ENCODE assay signal across 17 cellular contexts in genomic region chr14:105601360-105602242, GRCh38.
DNase-seq lines count a peak whose midpoint lies in the region; ATAC-seq and TF ChIP-seq lines count a peak whose summit lies in the region.
"Had no signal": no experiment of that assay in that cellular context is flagged by ENCODE, and none has a peak within 500 bp of the region (broad histone marks: within the 10 kb centered on the region; RNA-seq: fewer than 3 reads in every experiment).

No MANE protein-coding gene starts in this region.

- no peaks in the 10 kb centered on the region for H3K4me1 Mint-ChIP-seq in chondrocyte (ENCODE audit: low read depth)
- peaks cover 11% of the 10 kb centered on the region for H3K4me1 Mint-ChIP-seq in memory B cell
- H3K4me1 Mint-ChIP-seq: CD4-positive, CD25-positive, alpha-beta regulatory T cell had no signal

- TF ChIP-seq CTCF in chondrocyte (IDR thresholded peaks at IDR 0.05) = no peak

- H3K27ac Mint-ChIP-seq in chondrocyte (ENCODE audit: unreplicated experiment) (no peak overlapping the region), memory B cell (no peak overlapping the region)

- no peaks in the 10 kb centered on the region for H3K27me3 Mint-ChIP-seq in chondrocyte (ENCODE audit: low read depth)
- no peaks in the 10 kb centered on the region for H3K27me3 Mint-ChIP-seq in memory B cell
- H3K27me3 Mint-ChIP-seq: CD4-positive, CD25-positive, alpha-beta regulatory T cell had no signal

- H3K4me3 Mint-ChIP-seq in chondrocyte (ENCODE audit: unreplicated experiment) (no peak overlapping the region), memory B cell (peak overlapping the region; percentile 21)
- H3K4me3 Mint-ChIP-seq: CD4-positive, CD25-positive, alpha-beta regulatory T cell had no signal

- DNase-seq in activated effector memory CD4-positive, alpha-beta T cell treated with anti-CD3 and anti-CD28 coated beads, Interleukin-2, amount 50 U/mL, for 16 hours = peak; percentile 50
- no peak for DNase-seq in activated effector memory CD4-positive, alpha-beta T cell treated with Interleukin-2 at 50 U/mL for 16 hours
- DNase-seq in chondrocyte (ENCODE audit: low spot score) = peak; percentile 56
- no peak for DNase-seq in memory B cell (ENCODE audit: low spot score in 2 of 2)
- no peak for DNase-seq in HUDEP-2 (lab: John Stamatoyannopoulos, UW; ENCODE audit: unreplicated experiment in 76 of 76)
- no peak for DNase-seq in SIG-M5 (lab: John Stamatoyannopoulos, UW)
- DNase-seq in UCSD-AML1 (lab: John Stamatoyannopoulos, UW; ENCODE audit: unreplicated experiment) = no peak
- DNase-seq: Calu3; CD4-positive, CD25-positive, alpha-beta regulatory T cell; DMS79; GM23248; NCI-H226; NCI-H69; Right ventricle myocardium superior had no signal

- no peak for ATAC-seq in memory B cell (ENCODE audit: low read depth)
- ATAC-seq: A549, K562, Panc1 had no signal

- H3K9me3 Mint-ChIP-seq in chondrocyte (ENCODE audit: low read depth) (peaks cover 13% of the 10 kb centered on the region), memory B cell (no peaks in the 10 kb centered on the region)
- H3K9me3 Mint-ChIP-seq: CD4-positive, CD25-positive, alpha-beta regulatory T cell had no signal

- H3K36me3 Mint-ChIP-seq in chondrocyte (ENCODE audit: low read depth) (no peaks in the 10 kb centered on the region), memory B cell (no peaks in the 10 kb centered on the region)
- H3K36me3 Mint-ChIP-seq: CD4-positive, CD25-positive, alpha-beta regulatory T cell had no signal

Comparison
In these comparisons a context has a peak if more than half of its experiments do, and no peak if none do; other contexts are left out.
1. DNase-seq: peak in activated effector memory CD4-positive, alpha-beta T cell treated with anti-CD3 and anti-CD28 coated beads, Interleukin-2, amount 50 U/mL, for 16 hours (single experiment) and chondrocyte (single experiment); none in activated effector memory CD4-positive, alpha-beta T cell treated with Interleukin-2 at 50 U/mL for 16 hours (single experiment), memory B cell (0 of 2), HUDEP-2 (0 of 76), SIG-M5 (single experiment) and UCSD-AML1 (single experiment).